17 cellular contexts compared by ENCODE assay signal in the genomic region with DNA sequence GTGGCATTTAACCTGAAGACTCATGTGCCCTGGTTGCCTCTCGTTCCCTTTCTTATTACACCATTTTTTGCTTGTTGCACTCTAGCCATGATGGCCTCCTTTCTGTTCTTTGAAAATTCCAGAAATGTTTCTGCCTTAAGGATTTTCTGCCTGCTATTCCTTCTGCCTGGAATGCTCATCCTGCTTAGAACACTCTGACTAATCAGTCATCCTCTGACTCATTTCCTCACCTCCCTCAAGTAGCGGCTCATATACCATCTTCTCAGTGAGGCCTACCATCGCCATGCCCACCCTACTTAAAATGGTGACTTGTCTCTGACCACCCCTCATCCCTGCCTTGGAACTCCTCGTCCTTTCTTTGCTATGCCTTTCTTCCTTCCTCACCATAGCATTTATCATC.
DNase-seq lines count a peak whose midpoint lies in the region; ATAC-seq and TF ChIP-seq lines count a peak whose summit lies in the region.
"Had no signal": no experiment of that assay in that cellular context is flagged by ENCODE, and none has a peak within 500 bp of the region (broad histone marks: within the 10 kb centered on the region; RNA-seq: fewer than 3 reads in every experiment).

No MANE protein-coding gene starts in this region.

- POLR2A ChIA-PET in Panc1 (lab: Charles Lee): interaction anchor here (0.6 kb wide), 1 partner anchor 1883 kb away, joined by 3 read pairs; no protein-coding TSS in a partner anchor

- no peak overlapping the region for H3K27ac ChIP-seq in Panc1 (ENCODE audit: low read length)
- H3K27ac ChIP-seq: coronary artery, heart right ventricle, right lobe of liver, uterus had no signal

- no peaks in the 10 kb centered on the region for H3K36me3 ChIP-seq in Panc1 (ENCODE audit: control insufficient read depth, insufficient read depth, low read length)
- H3K36me3 ChIP-seq: heart right ventricle, right lobe of liver, uterus had no signal

- no TSS peak for BruUV-seq in Panc1 (replicated peaks; lab: Mats Ljungman, UMichigan)

- H3K27me3 ChIP-seq in Panc1 (ENCODE audit: control insufficient read depth, insufficient read depth, low read length): no peaks in the 10 kb centered on the region
- H3K27me3 ChIP-seq: heart right ventricle, right lobe of liver, uterus had no signal

- in situ Hi-C loops in Panc1 (cut with HindIII; ENCODE audit: low pct_unique_long_range_greater_than_20kb, low sequenced_read_pairs): no loop called here

- no peak overlapping the region for H3K4me3 ChIP-seq in Panc1 (ENCODE audit: low read depth in 2 of 2, low read length in 2 of 2)
- no peak overlapping the region for H3K4me3 ChIP-seq in epithelial cell of esophagus (ENCODE audit: low read length)
- H3K4me3 ChIP-seq: coronary artery, heart right ventricle, right lobe of liver, uterus had no signal

- TF ChIP-seq CTCF in Panc1 (IDR thresholded peaks at IDR 0.05): no peak
- TF ChIP-seq CTCF in epithelial cell of esophagus (IDR thresholded peaks at IDR 0.05; ENCODE audit: insufficient read depth, low read depth, low read length, missing control alignments): no peak

- DNase-seq in COLO829 (ENCODE audit: low spot score): peak; percentile 57
- DNase-seq in Panc1 (ENCODE audit: low read depth, low spot score): peak; percentile 18
- DNase-seq in epithelial cell of esophagus (ENCODE audit: low read depth): peak; percentile 82
- peak; percentile 22 for DNase-seq in myocyte (ENCODE audit: low read depth)
- DNase-seq in activated effector memory CD4-positive, alpha-beta T cell treated with Interleukin-2 at 50 U/mL for 16 hours: no peak
- DNase-seq: activated CD4-positive, alpha-beta T cell treated with anti-CD3 and anti-CD28 coated beads for 48 hours; activated gamma-delta T cell treated with Interleukin-2 at 50 U/mL for 16 hours; COR-L47; heart right ventricle; NCI-H1092 treated with DMSO at 0.1 percent for 48 hours; NCI-H774; right lobe of liver; uterus had no signal

- H3K4me1 ChIP-seq in Panc1 (ENCODE audit: control insufficient read depth, insufficient read depth, low read length): no peaks in the 10 kb centered on the region
- H3K4me1 ChIP-seq: heart right ventricle, right lobe of liver, uterus had no signal

- peak; percentile 83 for ATAC-seq in Panc1
- no peak for ATAC-seq in GM18907 (IDR thresholded peaks at IDR 0.05; ENCODE audit: unreplicated experiment)
- no peak for ATAC-seq in GM19452 (IDR thresholded peaks at IDR 0.05; ENCODE audit: unreplicated experiment)
- no peak for ATAC-seq in GM18868 (IDR thresholded peaks at IDR 0.05; ENCODE audit: unreplicated experiment)
- ATAC-seq: heart right ventricle, right lobe of liver had no signal

- CTCF ChIA-PET in Panc1 (lab: Charles Lee): no interaction called here

- intact Hi-C loops in Panc1 (cut with micrococcal nuclease; ENCODE audit: unreplicated experiment): no loop called here

- H3K9me3 ChIP-seq in Panc1 (ENCODE audit: control insufficient read depth, insufficient read depth, low read depth, low read length): no peaks in the 10 kb centered on the region; the same call in 1 of the 2 replicates
- H3K9me3 ChIP-seq: right lobe of liver, uterus had no signal
